ENCODE assay signal across 13 cellular contexts in genomic region chr2:196587739-196588138, GRCh38.
"Had no signal": no experiment of that assay in that cellular context is flagged by ENCODE, and none has a peak within 500 bp of the region (broad histone marks: within the 10 kb centered on the region; RNA-seq: fewer than 3 reads in every experiment).

No MANE protein-coding gene starts in this region.

- DNase-seq: effector memory CD8-positive, alpha-beta T cell; gastrocnemius medialis; heart right ventricle; kidney glomerular epithelial cell; mammary epithelial cell; naive thymus-derived CD4-positive, alpha-beta T cell; small intestine; stimulated activated CD4-positive, alpha-beta T cell treated with anti-CD3 and anti-CD28 coated beads, Interleukin-12 subunit alpha, Interleukin-12 subunit beta, amount 100 ng/mL, for 4 hours; stimulated activated naive CD8-positive, alpha-beta T cell treated with anti-CD3 and anti-CD28 coated beads, Interleukin-15, Interleukin-2, amounts not matched to agents 100 U/mL and 50 U/mL, for 24 hours had no signal

- H3K27me3 ChIP-seq: right atrium auricular region had no signal

- H3K4me3 Mint-ChIP-seq: effector memory CD8-positive, alpha-beta T cell; naive thymus-derived CD4-positive, alpha-beta T cell had no signal

- H3K27ac ChIP-seq: epithelial cell of prostate, esophagus muscularis mucosa, gastrocnemius medialis, right atrium auricular region, thoracic aorta had no signal

- H3K9me3 ChIP-seq: esophagus muscularis mucosa, gastrocnemius medialis, heart right ventricle, right atrium auricular region, thoracic aorta had no signal

- H3K27ac Mint-ChIP-seq: effector memory CD8-positive, alpha-beta T cell; naive thymus-derived CD4-positive, alpha-beta T cell had no signal

- H3K36me3 ChIP-seq: esophagus muscularis mucosa, gastrocnemius medialis, heart right ventricle, right atrium auricular region, thoracic aorta had no signal

- H3K4me3 ChIP-seq: esophagus muscularis mucosa, gastrocnemius medialis, heart right ventricle, right atrium auricular region, thoracic aorta had no signal

- H3K4me1 ChIP-seq: gastrocnemius medialis, right atrium auricular region had no signal
